In the genomic region with DNA sequence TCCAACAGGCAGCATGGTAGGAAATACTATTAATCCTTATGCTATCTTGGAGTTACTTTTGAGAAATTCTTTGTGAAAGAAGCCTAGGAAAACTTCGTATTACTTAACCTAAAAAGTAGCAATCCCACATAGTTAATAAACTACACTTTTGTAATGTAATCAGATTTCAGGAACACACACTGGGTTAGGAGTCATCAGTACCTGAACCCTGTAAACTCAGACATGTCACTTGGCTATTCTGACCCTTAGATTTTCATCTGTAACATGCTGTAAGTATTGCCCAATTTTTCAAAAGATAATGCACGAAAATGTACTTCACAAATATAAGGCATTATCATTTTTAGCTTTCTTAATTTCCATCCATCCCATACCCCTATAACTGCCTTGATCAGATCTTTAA, we compare ENCODE assay signal across 22 cellular contexts. TPM values are rescaled to one million over a fixed set of nuclear protein-coding genes. Genes with fewer than 3 reads are reported as not detected.
DNase-seq lines count a peak whose midpoint lies in the region; ATAC-seq and TF ChIP-seq lines count a peak whose summit lies in the region.
"Had no signal": no experiment of that assay in that cellular context is flagged by ENCODE, and none has a peak within 500 bp of the region (broad histone marks: within the 10 kb centered on the region; RNA-seq: fewer than 3 reads in every experiment).

No MANE protein-coding gene starts in this region.

- no peak overlapping the region for H3K14ac ChIP-seq in IMR-90 (replicated peaks; ENCODE audit: low read depth, low read length)

- peak overlapping the region; percentile 8 for H3K27ac Mint-ChIP-seq in central memory CD8-positive, alpha-beta T cell (ENCODE audit: low read depth)
- H3K27ac Mint-ChIP-seq: CD14-positive monocyte; CD4-positive, alpha-beta T cell; GM23338; HFFc6 had no signal

- POLR2A ChIA-PET in IMR-90 (lab: Charles Lee; ENCODE audit: unreplicated experiment) = interaction anchor here (0.6 kb wide), 1 partner anchor 23 kb away, joined by 4 read pairs; no protein-coding TSS in a partner anchor

- no peak overlapping the region for H2BK15ac ChIP-seq in IMR-90 (ENCODE audit: low read depth, low read length)

- H3K4me1 Mint-ChIP-seq in central memory CD8-positive, alpha-beta T cell = peaks cover 10% of the 10 kb centered on the region
- H3K4me1 Mint-ChIP-seq: GM23338 had no signal

- dilution Hi-C loops in IMR-90 (cut with HindIII; ENCODE audit: low sequenced_read_pairs, unreplicated experiment) = no loop called here

- H2AK5ac ChIP-seq in IMR-90 (ENCODE audit: low read depth, low read length) = no peak overlapping the region

- no peak overlapping the region for H2BK120ac ChIP-seq in IMR-90 (ENCODE audit: low read depth, low read length)

- WGBS in IMR-90 (ENCODE audit: extremely low coverage in 2 of 2, insufficient read length in 1 of 2), 2 experiments = 100% methylated on average over 1 of the region's 2 CpGs; no CpG with 5 or more reads in 1 of the 2 experiments
- 86 to 96% (median 91%) methylated on average over 2 of the region's 2 CpGs for WGBS in psoas muscle, 3 donors
- 87 to 94% (median 91%) methylated on average over 2 of the region's 2 CpGs for WGBS in spleen, 5 donors

- no peak overlapping the region for H3K23ac ChIP-seq in IMR-90 (ENCODE audit: low read depth, low read length)

- ATAC-seq in IMR-90 (ENCODE audit: low read depth) (no peak), psoas muscle (no peak)
- no peak for ATAC-seq in central memory CD8-positive, alpha-beta T cell (replicated peaks; ENCODE audit: extremely low read depth, poor library complexity, severe bottlenecking)
- ATAC-seq: A549, GM23338 had no signal

- no peaks in the 10 kb centered on the region for H3K27me3 ChIP-seq in IMR-90 (ENCODE audit: control insufficient read depth, insufficient read depth, low read length)
- H3K27me3 ChIP-seq in psoas muscle (ENCODE audit: insufficient read depth in 3 of 3, low read length in 2 of 3) = no peaks in the 10 kb centered on the region
- no peaks in the 10 kb centered on the region for H3K27me3 ChIP-seq in spleen (replicated peaks in 1 of 7)
- H3K27me3 ChIP-seq: BE2C; BLaER1 treated with 17β-estradiol and CSF1 and Interleukin-3, amounts not matched to agents 10 nM and 100 nM had no signal

- no peaks in the 10 kb centered on the region for H3K27me3 Mint-ChIP-seq in central memory CD8-positive, alpha-beta T cell
- H3K27me3 Mint-ChIP-seq: CD4-positive, alpha-beta T cell had no signal

- H2AK9ac ChIP-seq in IMR-90 (replicated peaks; ENCODE audit: low read depth, low read length, poor library complexity) = no peak overlapping the region

- peaks cover 4 to 28% of the 10 kb centered on the region in 2 experiments for H3K79me1 ChIP-seq in IMR-90 (ENCODE audit: low read depth in 1 of 2, low read length in 2 of 2)

- H3K56ac ChIP-seq in IMR-90 (ENCODE audit: extremely low read depth, insufficient read depth, low read length) = no peak overlapping the region

- intact Hi-C loops in IMR-90 (cut with micrococcal nuclease) = no loop called here
- intact Hi-C loops in psoas muscle (cut with DNase I) = no loop called here
- intact Hi-C loops in spleen (cut with DNase I; ENCODE audit: low total_unique reads) = no loop called here

- H3K9me3 ChIP-seq in IMR-90 (ENCODE audit: control insufficient read depth, insufficient read depth, low read length) = no peaks in the 10 kb centered on the region
- H3K9me3 ChIP-seq in psoas muscle = no peaks in the 10 kb centered on the region
- no peaks in the 10 kb centered on the region for H3K9me3 ChIP-seq in spleen
- H3K9me3 ChIP-seq: A549; BE2C; BLaER1 treated with 17β-estradiol and CSF1 and Interleukin-3, amounts not matched to agents 10 nM and 100 nM; HAP-1 had no signal

- no peak overlapping the region for H4K5ac ChIP-seq in IMR-90 (ENCODE audit: low read depth, low read length)

- H3K4me1 ChIP-seq in IMR-90 (ENCODE audit: control insufficient read depth, insufficient read depth, low read length) = peaks cover 11% of the 10 kb centered on the region
- peaks cover 24% of the 10 kb centered on the region for H3K4me1 ChIP-seq in psoas muscle
- H3K4me1 ChIP-seq in spleen = no peaks in the 10 kb centered on the region
- H3K4me1 ChIP-seq: BE2C; BLaER1 treated with 17β-estradiol and CSF1 and Interleukin-3, amounts not matched to agents 10 nM and 100 nM; HAP-1 had no signal

- H3K36me3 Mint-ChIP-seq in central memory CD8-positive, alpha-beta T cell (ENCODE audit: insufficient read depth) = peaks cover 37% of the 10 kb centered on the region

- H3K4me3 ChIP-seq in IMR-90 (ENCODE audit: insufficient read depth, low read depth, low read length) = no peak overlapping the region
- H3K4me3 ChIP-seq in psoas muscle = no peak overlapping the region
- no peak overlapping the region for H3K4me3 ChIP-seq in spleen
- H3K4me3 ChIP-seq: A549; BLaER1 treated with 17β-estradiol and CSF1 and Interleukin-3, amounts not matched to agents 10 nM and 100 nM; GM23338; HAP-1 had no signal

- no peak for TF ChIP-seq RAD21 in IMR-90 (IDR thresholded peaks at IDR 0.05; ENCODE audit: low read length)

- H2BK20ac ChIP-seq in IMR-90 (ENCODE audit: low read depth, low read length) = no peak overlapping the region

- H3K4me2 ChIP-seq in IMR-90 (ENCODE audit: low read depth, low read length) = no peak overlapping the region
- H3K4me2 ChIP-seq: A549; BLaER1 treated with 17β-estradiol and CSF1 and Interleukin-3, amounts not matched to agents 10 nM and 100 nM; GM23338 had no signal

- no peaks in the 10 kb centered on the region for H4K20me1 ChIP-seq in IMR-90 (ENCODE audit: insufficient read depth, low read length)

- no peak overlapping the region for H3K27ac ChIP-seq in IMR-90 (ENCODE audit: insufficient read depth, low read length)
- peak overlapping the region; percentile 44 for H3K27ac ChIP-seq in psoas muscle
- H3K27ac ChIP-seq in spleen = no peak overlapping the region
- H3K27ac ChIP-seq: A549; BLaER1 treated with 17β-estradiol and CSF1 and Interleukin-3, amounts not matched to agents 10 nM and 100 nM had no signal

- H3K36me3 ChIP-seq in IMR-90 (ENCODE audit: control insufficient read depth, insufficient read depth, low read length) (peaks cover 23% of the 10 kb centered on the region), psoas muscle (ENCODE audit: insufficient read depth in 1 of 2, low read depth in 1 of 2) (peaks cover 0 to 86% of the 10 kb centered on the region in 2 donors), spleen (peaks cover 0 to 100% (median 67%) of the 10 kb centered on the region in 6 donors)

- no peak overlapping the region for H4K91ac ChIP-seq in IMR-90 (ENCODE audit: insufficient read depth, low read depth, low read length)

- H3K4ac ChIP-seq in IMR-90 (ENCODE audit: low read depth, low read length) = no peak overlapping the region

- no peak overlapping the region for H3K9ac ChIP-seq in IMR-90 (ENCODE audit: low read depth, low read length)
- H3K9ac ChIP-seq: BLaER1 treated with 17β-estradiol and CSF1 and Interleukin-3, amounts not matched to agents 10 nM and 100 nM had no signal

- TF ChIP-seq POLR2A in IMR-90 (IDR thresholded peaks at IDR 0.05; ENCODE audit: low read depth, low read length) (no peak), spleen (IDR thresholded peaks at IDR 0.05) (no peak)

- BruUV-seq in IMR-90 (replicated peaks; lab: Mats Ljungman, UMichigan) = no TSS peak

- TF ChIP-seq CTCF in IMR-90 (conservative IDR thresholded peaks at IDR 0.05; ENCODE audit: low read depth, low read length) (no peak), psoas muscle (IDR thresholded peaks at IDR 0.05) (no peak), spleen (IDR thresholded peaks at IDR 0.05 in 8 of 11, conservative IDR thresholded peaks at IDR 0.05 in 3 of 11) (no peak)

- no peak for DNase-seq in IMR-90
- DNase-seq in central memory CD8-positive, alpha-beta T cell (ENCODE audit: low spot score in 2 of 2) = no peak
- DNase-seq in psoas muscle = no peak
- DNase-seq in activated CD4-positive, CD25-positive, alpha-beta regulatory T cell treated with anti-CD3 and anti-CD28 coated beads, Interleukin-2, amount 50 U/mL, for 72 hours = no peak
- DNase-seq in spleen = no peak
- DNase-seq in dedifferentiated amniotic fluid mesenchymal stem cell (ENCODE audit: extremely low spot score) = no peak
- DNase-seq: 8988T; ACHN; AML-193; BE2C; Calu3; CD4-positive, alpha-beta T cell; COR-L47; DMS53; DMS79 treated with DMSO at 0.1 percent for 48 hours; GF-D8; HFFc6 had no signal

- CTCF ChIA-PET in IMR-90 (lab: Yijun Ruan, JAX) = no interaction called here

- H3K9me3 Mint-ChIP-seq in central memory CD8-positive, alpha-beta T cell = no peaks in the 10 kb centered on the region
- H3K9me3 Mint-ChIP-seq: CD14-positive monocyte; CD4-positive, alpha-beta T cell; GM23338; HFFc6 had no signal

- no peak overlapping the region for H4K8ac ChIP-seq in IMR-90 (ENCODE audit: low read depth in 2 of 2, low read length in 2 of 2)

- H2BK5ac ChIP-seq in IMR-90 (ENCODE audit: low read depth, low read length, poor library complexity, severe bottlenecking) = no peak overlapping the region

- in situ Hi-C loops in IMR-90 (cut with MboI; ENCODE audit: low sequenced_read_pairs) = no loop called here

- no peak overlapping the region for H3K18ac ChIP-seq in IMR-90 (ENCODE audit: low read depth, low read length)

- peaks cover 16% of the 10 kb centered on the region for H3K9me1 ChIP-seq in IMR-90 (ENCODE audit: insufficient read depth, low read length)

- H2AFZ ChIP-seq in IMR-90 (replicated peaks; ENCODE audit: low read length, poor library complexity) = no peak overlapping the region
- H2AFZ ChIP-seq: GM23338 had no signal

- H3K4me3 Mint-ChIP-seq in central memory CD8-positive, alpha-beta T cell = no peak overlapping the region
- H3K4me3 Mint-ChIP-seq: CD14-positive monocyte; CD4-positive, alpha-beta T cell; GM23338; HFFc6 had no signal

TF ChIP-seq in IMR-90, 13 proteins besides CTCF, POLR2A, EP300 and RAD21:
- no peak for TF ChIP-seq NFE2L2 (IDR thresholded peaks at IDR 0.05; ENCODE audit: low read depth, low read length)
- TF ChIP-seq CEBPB (IDR thresholded peaks at IDR 0.05; ENCODE audit: low read depth, low read length) = peak; percentile 38; the same call in 1 of the 2 replicates

RNA-seq across cellular contexts. Expression of a gene that starts 39.0 kb away (rescaled TPM):
- total RNA-seq in IMR-90 (2012; rRNA removed) (63.4 and 80.3 TPM in 2 replicates), psoas muscle (10 to 100 TPM; 40.4 to 52.0 (median 46.5) TPM), spleen (10 to 100 TPM; 48.3 to 84.1 (median 66.0) TPM)
- polyA plus RNA-seq in IMR-90 (2012; rRNA removed) (21.8 and 23.1 TPM in 2 replicates), psoas muscle (10 to 100 TPM in 2 of 3 donors, 1 to 10 TPM in 1; 7.5 to 29.1 (median 10.9) TPM), spleen (1 to 10 TPM; 6.0 to 7.4 (median 6.8) TPM)
- 6.2 and 15.3 TPM in 2 replicates for polyA plus RNA-seq in IMR-90 (2012; cell fraction: cytosol; rRNA removed)
- polyA plus RNA-seq in IMR-90 (2012; cell fraction: nucleus; rRNA removed; ENCODE audit: low replicate concordance) = 12.6 and 60.0 TPM in 2 replicates
